Comparison of ENCODE assay signal across 1 cellular context in genomic region chr1:247360116-247360898, GRCh38.
TF ChIP-seq lines count a peak whose summit lies in the region.

No MANE protein-coding gene starts in this region.

TF ChIP-seq in K562, 482 proteins besides CTCF, POLR2A, EP300 and RAD21 (continued from another document and continues in another):
- TF ChIP-seq, protein P1, sequence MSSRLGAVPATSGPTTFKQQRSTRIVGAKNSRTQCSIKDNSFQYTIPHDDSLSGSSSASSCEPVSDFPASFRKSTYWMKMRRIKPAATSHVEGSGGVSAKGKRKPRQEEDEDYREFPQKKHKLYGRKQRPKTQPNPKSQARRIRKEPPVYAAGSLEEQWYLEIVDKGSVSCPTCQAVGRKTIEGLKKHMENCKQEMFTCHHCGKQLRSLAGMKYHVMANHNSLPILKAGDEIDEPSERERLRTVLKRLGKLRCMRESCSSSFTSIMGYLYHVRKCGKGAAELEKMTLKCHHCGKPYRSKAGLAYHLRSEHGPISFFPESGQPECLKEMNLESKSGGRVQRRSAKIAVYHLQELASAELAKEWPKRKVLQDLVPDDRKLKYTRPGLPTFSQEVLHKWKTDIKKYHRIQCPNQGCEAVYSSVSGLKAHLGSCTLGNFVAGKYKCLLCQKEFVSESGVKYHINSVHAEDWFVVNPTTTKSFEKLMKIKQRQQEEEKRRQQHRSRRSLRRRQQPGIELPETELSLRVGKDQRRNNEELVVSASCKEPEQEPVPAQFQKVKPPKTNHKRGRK (tag; IDR thresholded peaks at IDR 0.05) = peak; percentile 10; the same call in 1 of the 2 replicates
- peak; percentile 13; the same call in 1 of the 2 replicates for TF ChIP-seq MYC (IDR thresholded peaks at IDR 0.05; ENCODE audit: low read depth, low read length)
- TF ChIP-seq MYC (CRISPR knock-in tag; IDR thresholded peaks at IDR 0.05; ENCODE audit: borderline replicate concordance, low read depth) = no peak
- TF ChIP-seq SOX6 (IDR thresholded peaks at IDR 0.05) = peak; percentile 51; the same call in 1 of the 2 replicates
- 0 out of 2 replicates have a peak, but pooled peaks have one; percentile 19 for TF ChIP-seq POLR2AphosphoS5 (IDR thresholded peaks at IDR 0.05; ENCODE audit: control insufficient read depth, insufficient read depth, low read depth, low read length)
- TF ChIP-seq ZNF57 (CRISPR knock-in tag; IDR thresholded peaks at IDR 0.05) = no peak
- peak; percentile 56 for TF ChIP-seq CEBPB (tag; IDR thresholded peaks at IDR 0.05)
- no peak for TF ChIP-seq ZNF639 (CRISPR knock-in tag; conservative IDR thresholded peaks at IDR 0.05 in 1 of 2, IDR thresholded peaks at IDR 0.05 in 1 of 2)
- peak; percentile 55 for TF ChIP-seq DMBX1 (CRISPR knock-in tag; IDR thresholded peaks at IDR 0.05; ENCODE audit: borderline replicate concordance)
- no peak for TF ChIP-seq FOXP1 (CRISPR knock-in tag; IDR thresholded peaks at IDR 0.05)
- TF ChIP-seq SMC3 (conservative IDR thresholded peaks at IDR 0.05; ENCODE audit: insufficient read depth, low read depth, low read length) = no peak
- TF ChIP-seq SUPT5H (IDR thresholded peaks at IDR 0.05) = peak; percentile 65; the same call in 1 of the 2 replicates
- TF ChIP-seq ETV6 (IDR thresholded peaks at IDR 0.05; ENCODE audit: borderline replicate concordance in 1 of 2, low read depth in 2 of 2, low read length in 1 of 2) = 0 out of 4 replicates have a peak, but pooled peaks of 1 of the 2 experiments have one; percentile 17
- no peak for TF ChIP-seq ETV6 (CRISPR knock-in tag; IDR thresholded peaks at IDR 0.05; ENCODE audit: borderline replicate concordance)
- TF ChIP-seq, protein P2, sequence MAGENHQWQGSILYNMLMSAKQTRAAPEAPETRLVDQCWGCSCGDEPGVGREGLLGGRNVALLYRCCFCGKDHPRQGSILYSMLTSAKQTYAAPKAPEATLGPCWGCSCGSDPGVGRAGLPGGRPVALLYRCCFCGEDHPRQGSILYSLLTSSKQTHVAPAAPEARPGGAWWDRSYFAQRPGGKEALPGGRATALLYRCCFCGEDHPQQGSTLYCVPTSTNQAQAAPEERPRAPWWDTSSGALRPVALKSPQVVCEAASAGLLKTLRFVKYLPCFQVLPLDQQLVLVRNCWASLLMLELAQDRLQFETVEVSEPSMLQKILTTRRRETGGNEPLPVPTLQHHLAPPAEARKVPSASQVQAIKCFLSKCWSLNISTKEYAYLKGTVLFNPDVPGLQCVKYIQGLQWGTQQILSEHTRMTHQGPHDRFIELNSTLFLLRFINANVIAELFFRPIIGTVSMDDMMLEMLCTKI (IDR thresholded peaks at IDR 0.05; ENCODE audit: partially characterized antibody) = no peak
- peak; percentile 13; the same call in 1 of the 2 replicates for TF ChIP-seq MTA1 (IDR thresholded peaks at IDR 0.05; ENCODE audit: borderline replicate concordance)
- TF ChIP-seq ZNF592 (IDR thresholded peaks at IDR 0.05) = peak; percentile 40; the same call in 1 of the 2 replicates
- no peak for TF ChIP-seq ILF3 (IDR thresholded peaks at IDR 0.05; ENCODE audit: borderline replicate concordance)
- no peak for TF ChIP-seq ZNF75A (CRISPR knock-in tag; IDR thresholded peaks at IDR 0.05)
- 0 out of 2 replicates have a peak, but pooled peaks have one; percentile 18 for TF ChIP-seq TAF7 (tag; IDR thresholded peaks at IDR 0.05)
- TF ChIP-seq EP400 (IDR thresholded peaks at IDR 0.05) = peak; percentile 43
- no peak for TF ChIP-seq NR4A1 (CRISPR knock-in tag; IDR thresholded peaks at IDR 0.05)
- no peak for TF ChIP-seq NR4A1 (tag; IDR thresholded peaks at IDR 0.05)
- TF ChIP-seq, protein P3, sequence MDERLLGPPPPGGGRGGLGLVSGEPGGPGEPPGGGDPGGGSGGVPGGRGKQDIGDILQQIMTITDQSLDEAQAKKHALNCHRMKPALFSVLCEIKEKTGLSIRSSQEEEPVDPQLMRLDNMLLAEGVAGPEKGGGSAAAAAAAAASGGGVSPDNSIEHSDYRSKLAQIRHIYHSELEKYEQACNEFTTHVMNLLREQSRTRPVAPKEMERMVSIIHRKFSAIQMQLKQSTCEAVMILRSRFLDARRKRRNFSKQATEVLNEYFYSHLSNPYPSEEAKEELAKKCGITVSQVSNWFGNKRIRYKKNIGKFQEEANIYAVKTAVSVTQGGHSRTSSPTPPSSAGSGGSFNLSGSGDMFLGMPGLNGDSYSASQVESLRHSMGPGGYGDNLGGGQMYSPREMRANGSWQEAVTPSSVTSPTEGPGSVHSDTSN (CRISPR knock-in tag; IDR thresholded peaks at IDR 0.05; ENCODE audit: low read depth) = peak; percentile 50; the same call in 1 of the 2 replicates
- TF ChIP-seq, protein P3 (tag; conservative IDR thresholded peaks at IDR 0.05; ENCODE audit: low read depth) = peak; percentile 95
- TF ChIP-seq ATF3 (IDR thresholded peaks at IDR 0.05) = no peak
- TF ChIP-seq ATF3 (CRISPR knock-in tag; conservative IDR thresholded peaks at IDR 0.05) = no peak
- 0 out of 4 replicates have a peak, but pooled peaks have one; percentile 13 to 26 for TF ChIP-seq NRF1 (conservative IDR thresholded peaks at IDR 0.05 in 1 of 2, IDR thresholded peaks at IDR 0.05 in 1 of 2)
- TF ChIP-seq, protein P4, sequence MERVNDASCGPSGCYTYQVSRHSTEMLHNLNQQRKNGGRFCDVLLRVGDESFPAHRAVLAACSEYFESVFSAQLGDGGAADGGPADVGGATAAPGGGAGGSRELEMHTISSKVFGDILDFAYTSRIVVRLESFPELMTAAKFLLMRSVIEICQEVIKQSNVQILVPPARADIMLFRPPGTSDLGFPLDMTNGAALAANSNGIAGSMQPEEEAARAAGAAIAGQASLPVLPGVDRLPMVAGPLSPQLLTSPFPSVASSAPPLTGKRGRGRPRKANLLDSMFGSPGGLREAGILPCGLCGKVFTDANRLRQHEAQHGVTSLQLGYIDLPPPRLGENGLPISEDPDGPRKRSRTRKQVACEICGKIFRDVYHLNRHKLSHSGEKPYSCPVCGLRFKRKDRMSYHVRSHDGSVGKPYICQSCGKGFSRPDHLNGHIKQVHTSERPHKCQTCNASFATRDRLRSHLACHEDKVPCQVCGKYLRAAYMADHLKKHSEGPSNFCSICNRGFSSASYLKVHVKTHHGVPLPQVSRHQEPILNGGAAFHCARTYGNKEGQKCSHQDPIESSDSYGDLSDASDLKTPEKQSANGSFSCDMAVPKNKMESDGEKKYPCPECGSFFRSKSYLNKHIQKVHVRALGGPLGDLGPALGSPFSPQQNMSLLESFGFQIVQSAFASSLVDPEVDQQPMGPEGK (CRISPR knock-in tag; IDR thresholded peaks at IDR 0.05; ENCODE audit: borderline replicate concordance) = no peak
- TF ChIP-seq, protein P5, sequence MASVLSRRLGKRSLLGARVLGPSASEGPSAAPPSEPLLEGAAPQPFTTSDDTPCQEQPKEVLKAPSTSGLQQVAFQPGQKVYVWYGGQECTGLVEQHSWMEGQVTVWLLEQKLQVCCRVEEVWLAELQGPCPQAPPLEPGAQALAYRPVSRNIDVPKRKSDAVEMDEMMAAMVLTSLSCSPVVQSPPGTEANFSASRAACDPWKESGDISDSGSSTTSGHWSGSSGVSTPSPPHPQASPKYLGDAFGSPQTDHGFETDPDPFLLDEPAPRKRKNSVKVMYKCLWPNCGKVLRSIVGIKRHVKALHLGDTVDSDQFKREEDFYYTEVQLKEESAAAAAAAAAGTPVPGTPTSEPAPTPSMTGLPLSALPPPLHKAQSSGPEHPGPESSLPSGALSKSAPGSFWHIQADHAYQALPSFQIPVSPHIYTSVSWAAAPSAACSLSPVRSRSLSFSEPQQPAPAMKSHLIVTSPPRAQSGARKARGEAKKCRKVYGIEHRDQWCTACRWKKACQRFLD (CRISPR knock-in tag; IDR thresholded peaks at IDR 0.05) = peak; percentile 66; the same call in 1 of the 2 replicates
- 0 out of 2 replicates have a peak, but pooled peaks have one; percentile 10 for TF ChIP-seq POLR2H (tag; IDR thresholded peaks at IDR 0.05; ENCODE audit: low read depth)
- peak; percentile 67 for TF ChIP-seq ARID1B (IDR thresholded peaks at IDR 0.05)
- no peak for TF ChIP-seq NR2C2 (CRISPR knock-in tag; IDR thresholded peaks at IDR 0.05)
- peak; percentile 64; the same call in 1 of the 2 replicates for TF ChIP-seq NR2C2 (tag; IDR thresholded peaks at IDR 0.05)
- peak; percentile 66 for TF ChIP-seq NFIC (IDR thresholded peaks at IDR 0.05)
- TF ChIP-seq, protein P6, sequence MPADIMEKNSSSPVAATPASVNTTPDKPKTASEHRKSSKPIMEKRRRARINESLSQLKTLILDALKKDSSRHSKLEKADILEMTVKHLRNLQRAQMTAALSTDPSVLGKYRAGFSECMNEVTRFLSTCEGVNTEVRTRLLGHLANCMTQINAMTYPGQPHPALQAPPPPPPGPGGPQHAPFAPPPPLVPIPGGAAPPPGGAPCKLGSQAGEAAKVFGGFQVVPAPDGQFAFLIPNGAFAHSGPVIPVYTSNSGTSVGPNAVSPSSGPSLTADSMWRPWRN (IDR thresholded peaks at IDR 0.05; ENCODE audit: low read depth) = peak; percentile 32; the same call in 1 of the 2 replicates
- TF ChIP-seq ZNF143 (CRISPR knock-in tag; IDR thresholded peaks at IDR 0.05) = no peak
- TF ChIP-seq MBD2 (IDR thresholded peaks at IDR 0.05; ENCODE audit: borderline replicate concordance, low read depth) = 0 out of 2 replicates have a peak, but pooled peaks have one; percentile 38
- peak; percentile 75 for TF ChIP-seq PRDM10 (IDR thresholded peaks at IDR 0.05; ENCODE audit: partially characterized antibody)
- peak; percentile 55; the same call in 1 of the 2 replicates for TF ChIP-seq SMARCA4 (IDR thresholded peaks at IDR 0.05)
- TF ChIP-seq TRIM24 (IDR thresholded peaks at IDR 0.05) = peak in 1 of 2 experiments; percentile 30; a peak in 1 of 4 replicates
